1 cellular context compared by ENCODE assay signal in the genomic region with DNA sequence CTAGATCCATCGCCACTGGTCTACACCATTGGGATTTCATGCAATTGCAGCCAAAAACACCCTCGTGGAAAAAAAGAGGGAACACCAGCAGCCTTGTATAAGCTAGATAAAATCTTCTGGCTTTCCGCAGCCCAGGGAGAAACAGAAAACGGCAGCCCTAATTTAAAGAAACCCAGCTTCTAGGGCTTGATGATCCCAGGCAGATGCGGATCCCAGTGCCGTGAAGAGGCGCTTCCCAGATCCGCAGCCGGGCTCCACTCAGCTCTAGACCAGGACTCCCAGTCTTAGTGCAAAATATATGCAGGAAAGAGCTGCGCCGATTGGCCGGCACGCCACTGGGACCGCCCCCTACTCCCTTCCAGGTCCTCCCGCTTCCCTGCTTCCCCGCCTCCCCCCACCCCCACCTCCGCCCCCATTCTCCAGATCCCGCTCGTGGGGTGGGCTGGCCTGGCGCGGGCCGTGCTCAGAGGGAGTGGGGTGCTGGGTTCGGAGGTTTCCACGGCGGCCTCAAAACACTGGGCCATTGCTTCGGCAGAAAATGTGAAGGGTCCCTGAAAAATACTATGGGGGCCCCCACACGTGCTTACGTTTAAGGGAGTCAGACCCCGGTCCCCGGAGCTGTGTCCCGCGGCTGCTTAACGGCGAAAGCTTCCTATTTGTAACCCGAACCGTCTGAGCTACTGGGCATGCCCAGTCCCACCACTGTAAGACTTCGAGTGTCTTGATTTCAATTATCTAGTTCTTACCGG.
TF ChIP-seq lines count a peak whose summit lies in the region.

No MANE protein-coding gene starts in this region.

TF ChIP-seq in HepG2, 621 proteins besides CTCF, POLR2A, EP300 and RAD21 (continued from another document and continues in another):
- TF ChIP-seq, protein P1, sequence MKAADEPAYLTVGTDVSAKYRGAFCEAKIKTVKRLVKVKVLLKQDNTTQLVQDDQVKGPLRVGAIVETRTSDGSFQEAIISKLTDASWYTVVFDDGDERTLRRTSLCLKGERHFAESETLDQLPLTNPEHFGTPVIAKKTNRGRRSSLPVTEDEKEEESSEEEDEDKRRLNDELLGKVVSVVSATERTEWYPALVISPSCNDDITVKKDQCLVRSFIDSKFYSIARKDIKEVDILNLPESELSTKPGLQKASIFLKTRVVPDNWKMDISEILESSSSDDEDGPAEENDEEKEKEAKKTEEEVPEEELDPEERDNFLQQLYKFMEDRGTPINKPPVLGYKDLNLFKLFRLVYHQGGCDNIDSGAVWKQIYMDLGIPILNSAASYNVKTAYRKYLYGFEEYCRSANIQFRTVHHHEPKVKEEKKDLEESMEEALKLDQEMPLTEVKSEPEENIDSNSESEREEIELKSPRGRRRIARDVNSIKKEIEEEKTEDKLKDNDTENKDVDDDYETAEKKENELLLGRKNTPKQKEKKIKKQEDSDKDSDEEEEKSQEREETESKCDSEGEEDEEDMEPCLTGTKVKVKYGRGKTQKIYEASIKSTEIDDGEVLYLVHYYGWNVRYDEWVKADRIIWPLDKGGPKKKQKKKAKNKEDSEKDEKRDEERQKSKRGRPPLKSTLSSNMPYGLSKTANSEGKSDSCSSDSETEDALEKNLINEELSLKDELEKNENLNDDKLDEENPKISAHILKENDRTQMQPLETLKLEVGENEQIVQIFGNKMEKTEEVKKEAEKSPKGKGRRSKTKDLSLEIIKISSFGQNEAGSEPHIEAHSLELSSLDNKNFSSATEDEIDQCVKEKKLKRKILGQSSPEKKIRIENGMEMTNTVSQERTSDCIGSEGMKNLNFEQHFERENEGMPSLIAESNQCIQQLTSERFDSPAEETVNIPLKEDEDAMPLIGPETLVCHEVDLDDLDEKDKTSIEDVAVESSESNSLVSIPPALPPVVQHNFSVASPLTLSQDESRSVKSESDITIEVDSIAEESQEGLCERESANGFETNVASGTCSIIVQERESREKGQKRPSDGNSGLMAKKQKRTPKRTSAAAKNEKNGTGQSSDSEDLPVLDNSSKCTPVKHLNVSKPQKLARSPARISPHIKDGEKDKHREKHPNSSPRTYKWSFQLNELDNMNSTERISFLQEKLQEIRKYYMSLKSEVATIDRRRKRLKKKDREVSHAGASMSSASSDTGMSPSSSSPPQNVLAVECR (CRISPR knock-in tag; IDR thresholded peaks at IDR 0.05; ENCODE audit: borderline replicate concordance), result peak; percentile 41; the same call in 1 of the 2 replicates
- TF ChIP-seq YEATS4 (CRISPR knock-in tag; IDR thresholded peaks at IDR 0.05; ENCODE audit: borderline replicate concordance) (peak; percentile 24; the same call in 1 of the 2 replicates), SMAD3 (CRISPR knock-in tag; IDR thresholded peaks at IDR 0.05) (0 out of 2 replicates have a peak, but pooled peaks have one; percentile 11), KMT2A (CRISPR knock-in tag; IDR thresholded peaks at IDR 0.05) (no peak; the same call in 1 of the 2 replicates), CENPX (CRISPR knock-in tag; IDR thresholded peaks at IDR 0.05) (no peak), ZNF547 (CRISPR knock-in tag; IDR thresholded peaks at IDR 0.05) (no peak), ZNF430 (CRISPR knock-in tag; IDR thresholded peaks at IDR 0.05) (peak; percentile 72; the same call in 1 of the 2 replicates), THAP11 (CRISPR knock-in tag; IDR thresholded peaks at IDR 0.05) (0 out of 2 replicates have a peak, but pooled peaks have one; percentile 16), DR1 (CRISPR knock-in tag; IDR thresholded peaks at IDR 0.05) (peak; percentile 70; the same call in 1 of the 2 replicates), ZMYM4 (CRISPR knock-in tag; IDR thresholded peaks at IDR 0.05) (peak; percentile 37; the same call in 1 of the 2 replicates), ZBTB7B (CRISPR knock-in tag; IDR thresholded peaks at IDR 0.05) (peak; percentile 31; the same call in 1 of the 2 replicates), RFXAP (CRISPR knock-in tag; IDR thresholded peaks at IDR 0.05; ENCODE audit: borderline replicate concordance) (peak; percentile 58), NFRKB (IDR thresholded peaks at IDR 0.05) (no peak), ZNF441 (CRISPR knock-in tag; IDR thresholded peaks at IDR 0.05; ENCODE audit: borderline replicate concordance) (peak; percentile 50; the same call in 1 of the 2 replicates), GABPB1 (CRISPR knock-in tag; IDR thresholded peaks at IDR 0.05) (0 out of 2 replicates have a peak, but pooled peaks have one; percentile 11), RFX5 (IDR thresholded peaks at IDR 0.05; ENCODE audit: low read depth, low read length) (0 out of 2 replicates have a peak, but pooled peaks have one; percentile 68), TAF1 (CRISPR knock-in tag; IDR thresholded peaks at IDR 0.05) (peak; percentile 84), ZNF605 (CRISPR knock-in tag; IDR thresholded peaks at IDR 0.05) (peak; percentile 26; the same call in 1 of the 2 replicates), SAP130 (CRISPR knock-in tag; IDR thresholded peaks at IDR 0.05; ENCODE audit: low read depth) (peak; percentile 50; the same call in 1 of the 2 replicates), ZNF788 (CRISPR knock-in tag; IDR thresholded peaks at IDR 0.05; ENCODE audit: borderline replicate concordance) (peak; percentile 21; the same call in 1 of the 2 replicates), SNAPC2 (CRISPR knock-in tag; IDR thresholded peaks at IDR 0.05) (no peak), SP4 (CRISPR knock-in tag; IDR thresholded peaks at IDR 0.05) (0 out of 2 replicates have a peak, but pooled peaks have one; percentile 24), GTF2F1 (IDR thresholded peaks at IDR 0.05; ENCODE audit: low read length) (peak; percentile 65; the same call in 1 of the 2 replicates), ASH2L (IDR thresholded peaks at IDR 0.05; ENCODE audit: insufficient read length, low read depth, low read length) (no peak), SKI (IDR thresholded peaks at IDR 0.05; ENCODE audit: partially characterized antibody) (no peak), HNRNPK (IDR thresholded peaks at IDR 0.05; ENCODE audit: low read depth, low read length, poor library complexity, severe bottlenecking) (peak; percentile 79), GATA4 (IDR thresholded peaks at IDR 0.05; ENCODE audit: borderline replicate concordance, low read depth) (0 out of 2 replicates have a peak, but pooled peaks have one; percentile 38)
- TF ChIP-seq, protein P2, sequence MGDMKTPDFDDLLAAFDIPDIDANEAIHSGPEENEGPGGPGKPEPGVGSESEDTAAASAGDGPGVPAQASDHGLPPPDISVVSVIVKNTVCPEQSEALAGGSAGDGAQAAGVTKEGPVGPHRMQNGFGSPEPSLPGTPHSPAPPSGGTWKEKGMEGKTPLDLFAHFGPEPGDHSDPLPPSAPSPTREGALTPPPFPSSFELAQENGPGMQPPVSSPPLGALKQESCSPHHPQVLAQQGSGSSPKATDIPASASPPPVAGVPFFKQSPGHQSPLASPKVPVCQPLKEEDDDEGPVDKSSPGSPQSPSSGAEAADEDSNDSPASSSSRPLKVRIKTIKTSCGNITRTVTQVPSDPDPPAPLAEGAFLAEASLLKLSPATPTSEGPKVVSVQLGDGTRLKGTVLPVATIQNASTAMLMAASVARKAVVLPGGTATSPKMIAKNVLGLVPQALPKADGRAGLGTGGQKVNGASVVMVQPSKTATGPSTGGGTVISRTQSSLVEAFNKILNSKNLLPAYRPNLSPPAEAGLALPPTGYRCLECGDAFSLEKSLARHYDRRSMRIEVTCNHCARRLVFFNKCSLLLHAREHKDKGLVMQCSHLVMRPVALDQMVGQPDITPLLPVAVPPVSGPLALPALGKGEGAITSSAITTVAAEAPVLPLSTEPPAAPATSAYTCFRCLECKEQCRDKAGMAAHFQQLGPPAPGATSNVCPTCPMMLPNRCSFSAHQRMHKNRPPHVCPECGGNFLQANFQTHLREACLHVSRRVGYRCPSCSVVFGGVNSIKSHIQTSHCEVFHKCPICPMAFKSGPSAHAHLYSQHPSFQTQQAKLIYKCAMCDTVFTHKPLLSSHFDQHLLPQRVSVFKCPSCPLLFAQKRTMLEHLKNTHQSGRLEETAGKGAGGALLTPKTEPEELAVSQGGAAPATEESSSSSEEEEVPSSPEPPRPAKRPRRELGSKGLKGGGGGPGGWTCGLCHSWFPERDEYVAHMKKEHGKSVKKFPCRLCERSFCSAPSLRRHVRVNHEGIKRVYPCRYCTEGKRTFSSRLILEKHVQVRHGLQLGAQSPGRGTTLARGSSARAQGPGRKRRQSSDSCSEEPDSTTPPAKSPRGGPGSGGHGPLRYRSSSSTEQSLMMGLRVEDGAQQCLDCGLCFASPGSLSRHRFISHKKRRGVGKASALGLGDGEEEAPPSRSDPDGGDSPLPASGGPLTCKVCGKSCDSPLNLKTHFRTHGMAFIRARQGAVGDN (CRISPR knock-in tag; IDR thresholded peaks at IDR 0.05), result peak; percentile 44
- TF ChIP-seq, protein P3, sequence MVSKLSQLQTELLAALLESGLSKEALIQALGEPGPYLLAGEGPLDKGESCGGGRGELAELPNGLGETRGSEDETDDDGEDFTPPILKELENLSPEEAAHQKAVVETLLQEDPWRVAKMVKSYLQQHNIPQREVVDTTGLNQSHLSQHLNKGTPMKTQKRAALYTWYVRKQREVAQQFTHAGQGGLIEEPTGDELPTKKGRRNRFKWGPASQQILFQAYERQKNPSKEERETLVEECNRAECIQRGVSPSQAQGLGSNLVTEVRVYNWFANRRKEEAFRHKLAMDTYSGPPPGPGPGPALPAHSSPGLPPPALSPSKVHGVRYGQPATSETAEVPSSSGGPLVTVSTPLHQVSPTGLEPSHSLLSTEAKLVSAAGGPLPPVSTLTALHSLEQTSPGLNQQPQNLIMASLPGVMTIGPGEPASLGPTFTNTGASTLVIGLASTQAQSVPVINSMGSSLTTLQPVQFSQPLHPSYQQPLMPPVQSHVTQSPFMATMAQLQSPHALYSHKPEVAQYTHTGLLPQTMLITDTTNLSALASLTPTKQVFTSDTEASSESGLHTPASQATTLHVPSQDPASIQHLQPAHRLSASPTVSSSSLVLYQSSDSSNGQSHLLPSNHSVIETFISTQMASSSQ (IDR thresholded peaks at IDR 0.05; ENCODE audit: low read depth), result no peak
- TF ChIP-seq, protein P3 (CRISPR knock-in tag; IDR thresholded peaks at IDR 0.05; ENCODE audit: borderline replicate concordance), result 0 out of 2 replicates have a peak, but pooled peaks have one; percentile 23
- TF ChIP-seq, protein P4, sequence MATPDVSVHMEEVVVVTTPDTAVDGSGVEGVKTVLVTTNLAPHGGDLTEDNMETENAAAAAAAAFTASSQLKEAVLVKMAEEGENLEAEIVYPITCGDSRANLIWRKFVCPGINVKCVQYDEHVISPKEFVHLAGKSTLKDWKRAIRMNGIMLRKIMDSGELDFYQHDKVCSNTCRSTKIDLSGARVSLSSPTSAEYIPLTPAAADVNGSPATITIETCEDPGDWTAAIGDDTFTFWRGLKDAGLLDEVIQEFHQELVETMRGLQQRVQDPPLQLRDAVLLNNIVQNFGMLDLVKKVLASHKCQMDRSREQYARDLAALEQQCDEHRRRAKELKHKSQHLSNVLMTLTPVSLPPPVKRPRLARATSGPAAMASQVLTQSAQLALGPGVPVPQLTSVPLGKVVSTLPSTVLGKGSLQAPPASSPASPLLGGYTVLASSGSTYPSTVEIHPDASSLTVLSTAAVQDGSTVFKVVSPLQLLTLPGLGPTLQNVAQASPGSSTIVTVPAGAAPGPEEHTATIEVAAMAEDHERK (CRISPR knock-in tag; IDR thresholded peaks at IDR 0.05; ENCODE audit: low read depth), result no peak
- TF ChIP-seq, protein P5, sequence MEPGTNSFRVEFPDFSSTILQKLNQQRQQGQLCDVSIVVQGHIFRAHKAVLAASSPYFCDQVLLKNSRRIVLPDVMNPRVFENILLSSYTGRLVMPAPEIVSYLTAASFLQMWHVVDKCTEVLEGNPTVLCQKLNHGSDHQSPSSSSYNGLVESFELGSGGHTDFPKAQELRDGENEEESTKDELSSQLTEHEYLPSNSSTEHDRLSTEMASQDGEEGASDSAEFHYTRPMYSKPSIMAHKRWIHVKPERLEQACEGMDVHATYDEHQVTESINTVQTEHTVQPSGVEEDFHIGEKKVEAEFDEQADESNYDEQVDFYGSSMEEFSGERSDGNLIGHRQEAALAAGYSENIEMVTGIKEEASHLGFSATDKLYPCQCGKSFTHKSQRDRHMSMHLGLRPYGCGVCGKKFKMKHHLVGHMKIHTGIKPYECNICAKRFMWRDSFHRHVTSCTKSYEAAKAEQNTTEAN (CRISPR knock-in tag; conservative IDR thresholded peaks at IDR 0.05), result no peak
- TF ChIP-seq, protein P6, sequence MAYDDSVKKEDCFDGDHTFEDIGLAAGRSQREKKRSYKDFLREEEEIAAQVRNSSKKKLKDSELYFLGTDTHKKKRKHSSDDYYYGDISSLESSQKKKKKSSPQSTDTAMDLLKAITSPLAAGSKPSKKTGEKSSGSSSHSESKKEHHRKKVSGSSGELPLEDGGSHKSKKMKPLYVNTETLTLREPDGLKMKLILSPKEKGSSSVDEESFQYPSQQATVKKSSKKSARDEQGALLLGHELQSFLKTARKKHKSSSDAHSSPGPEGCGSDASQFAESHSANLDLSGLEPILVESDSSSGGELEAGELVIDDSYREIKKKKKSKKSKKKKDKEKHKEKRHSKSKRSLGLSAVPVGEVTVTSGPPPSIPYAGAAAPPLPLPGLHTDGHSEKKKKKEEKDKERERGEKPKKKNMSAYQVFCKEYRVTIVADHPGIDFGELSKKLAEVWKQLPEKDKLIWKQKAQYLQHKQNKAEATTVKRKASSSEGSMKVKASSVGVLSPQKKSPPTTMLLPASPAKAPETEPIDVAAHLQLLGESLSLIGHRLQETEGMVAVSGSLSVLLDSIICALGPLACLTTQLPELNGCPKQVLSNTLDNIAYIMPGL (CRISPR knock-in tag; IDR thresholded peaks at IDR 0.05; ENCODE audit: borderline replicate concordance in 1 of 2, low read depth in 1 of 2), result 0 out of 4 replicates have a peak, but pooled peaks of 1 of the 2 experiments have one; percentile 29
